16 cellular contexts compared by ENCODE assay signal in the genomic region with DNA sequence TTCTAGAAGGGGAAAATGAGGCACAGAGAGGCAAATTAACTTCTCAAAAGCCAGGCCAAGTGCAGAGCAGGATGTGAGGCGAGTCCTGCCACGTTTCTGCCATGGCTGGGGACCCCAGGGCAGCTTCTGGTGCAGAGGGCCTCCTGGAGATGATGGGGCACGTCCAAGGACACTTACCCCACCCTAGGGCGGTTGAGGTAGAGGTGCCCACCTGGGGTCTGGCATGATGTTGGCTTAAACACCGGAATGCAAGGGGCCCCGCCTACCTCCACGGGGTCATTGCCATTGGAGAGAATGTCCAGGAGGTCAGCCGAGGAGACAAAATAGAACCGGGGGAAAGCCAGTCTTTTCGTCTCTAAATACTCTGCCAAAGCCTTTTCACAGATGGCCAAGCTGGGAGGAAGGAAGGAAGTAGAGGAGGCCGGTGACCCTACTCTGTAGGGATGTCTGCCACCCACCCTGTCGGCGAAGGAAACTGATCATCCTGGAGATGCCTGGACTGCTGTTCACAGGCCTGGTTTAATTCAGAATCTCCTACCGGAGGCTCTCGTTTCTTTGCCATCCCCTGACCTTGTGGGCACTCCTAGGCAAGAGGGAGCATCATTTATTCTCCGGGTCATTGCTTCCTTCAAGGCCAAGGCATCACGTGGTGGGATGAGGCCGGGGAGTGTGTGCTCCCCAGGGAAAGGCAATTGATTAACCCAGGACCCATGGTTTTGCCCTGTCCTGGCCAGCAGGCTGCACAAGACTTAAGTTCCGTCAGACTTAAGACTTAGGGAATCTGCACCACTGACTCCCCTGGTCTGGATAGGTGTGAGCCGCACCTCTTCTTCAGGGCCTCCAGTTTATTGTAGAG.
A peak's percentile ranks its signal among the peaks of the same experiment; 100 is the strongest.
DNase-seq lines count a peak whose midpoint lies in the region; ATAC-seq, FAIRE-seq and TF ChIP-seq lines count a peak whose summit lies in the region.
"Had no signal": no experiment of that assay in that cellular context is flagged by ENCODE, and none has a peak within 500 bp of the region (broad histone marks: within the 10 kb centered on the region; RNA-seq: fewer than 3 reads in every experiment).

No MANE protein-coding gene starts in this region.

- FAIRE-seq in A549 (lab: Jason Lieb, UNC) (peak; percentile 7), kidney (lab: Jason Lieb, UNC) (no peak)
- FAIRE-seq: GM12878, GM18507, H54 had no signal

- H3K27me3 Mint-ChIP-seq in CD8-positive, alpha-beta T cell (ENCODE audit: low read depth), result peaks cover 3% of the 10 kb centered on the region
- H3K27me3 Mint-ChIP-seq: CD4-positive, CD25-positive, alpha-beta regulatory T cell; IgD-negative memory B cell had no signal

- DNase-seq in A549 (ENCODE audit: low read depth in 1 of 2, low spot score in 1 of 2) (no peak), kidney (peak; percentile 62), upper lobe of right lung (peak; percentile 56), NCI-H524 (lab: John Stamatoyannopoulos, UW) (no peak)
- no peak for DNase-seq in CD8-positive, alpha-beta T cell
- DNase-seq: Calu3; CD4-positive, CD25-positive, alpha-beta regulatory T cell; DMS 273 treated with DMSO at 0.1 percent for 48 hours; DMS79; GM23248 had no signal

- no peak overlapping the region for H3K4me3 Mint-ChIP-seq in CD8-positive, alpha-beta T cell
- H3K4me3 Mint-ChIP-seq: CD4-positive, CD25-positive, alpha-beta regulatory T cell; IgD-negative memory B cell had no signal

- TF ChIP-seq EP300 in A549 (IDR thresholded peaks at IDR 0.05), result no peak

- ATAC-seq in A549 (no peak), upper lobe of right lung (no peak)
- no peak for ATAC-seq in CD8-positive, alpha-beta T cell
- ATAC-seq: GM12878, HCT116 had no signal

- no peaks in the 10 kb centered on the region for H3K27me3 ChIP-seq in BLaER1
- H3K27me3 ChIP-seq in upper lobe of right lung, result no peaks in the 10 kb centered on the region
- H3K27me3 ChIP-seq in CD8-positive, alpha-beta T cell (ENCODE audit: insufficient read depth, low read length), result no peaks in the 10 kb centered on the region

- POLR2A ChIA-PET in A549 (lab: Yijun Ruan, JAX), result no interaction called here
- POLR2A ChIA-PET in CD8-positive, alpha-beta T cell (lab: Charles Lee), result no interaction called here

- H3K27ac Mint-ChIP-seq in CD8-positive, alpha-beta T cell, result no peak overlapping the region
- H3K27ac Mint-ChIP-seq: IgD-negative memory B cell had no signal

- no peaks in the 10 kb centered on the region for H3K36me3 ChIP-seq in BLaER1
- H3K36me3 ChIP-seq in kidney (ENCODE audit: control insufficient read depth in 1 of 2, insufficient read depth in 2 of 2, low read length in 2 of 2), result no peaks in the 10 kb centered on the region
- no peaks in the 10 kb centered on the region for H3K36me3 ChIP-seq in upper lobe of right lung
- H3K36me3 ChIP-seq in CD8-positive, alpha-beta T cell (ENCODE audit: insufficient read depth, low read length), result no peaks in the 10 kb centered on the region

- TF ChIP-seq POLR2A in A549 (IDR thresholded peaks at IDR 0.05; ENCODE audit: low read length), result no peak

- peak overlapping the region; percentile 19; the same call in 1 of the 2 replicates for H3K9ac ChIP-seq in BLaER1
- no peak overlapping the region for H3K9ac ChIP-seq in kidney (ENCODE audit: low read length in 2 of 2)
- H3K9ac ChIP-seq: GM23248 had no signal

- H3K4me1 ChIP-seq in A549 (peaks cover 16% of the 10 kb centered on the region), BLaER1 (peaks cover 19% of the 10 kb centered on the region), kidney (ENCODE audit: control insufficient read depth in 1 of 2, insufficient read depth in 1 of 2, low read depth in 1 of 2, low read length in 2 of 2) (no peaks in the 10 kb centered on the region), upper lobe of right lung (no peaks in the 10 kb centered on the region)
- no peaks in the 10 kb centered on the region for H3K4me1 ChIP-seq in CD8-positive, alpha-beta T cell (ENCODE audit: insufficient read depth, low read length)

- WGBS in A549 (ENCODE audit: missing lambda C conversion rate), result 89% methylated on average over 20 of the region's 20 CpGs

- CTCF ChIA-PET in A549 (lab: Yijun Ruan, JAX), result interaction anchor here (0.6 to 3.7 kb wide), 3 partner anchors 10 to 202 kb away, joined by 3 to 12 read pairs (median 11); no protein-coding TSS in a partner anchor
- CTCF ChIA-PET in CD8-positive, alpha-beta T cell (lab: Charles Lee), result no interaction called here

- TF ChIP-seq RAD21 in A549 (conservative IDR thresholded peaks at IDR 0.05 in 1 of 2, IDR thresholded peaks at IDR 0.05 in 1 of 2), result no peak

- H3K4me3 ChIP-seq in A549 (no peak overlapping the region), BLaER1 (no peak overlapping the region), kidney (ENCODE audit: low read length in 2 of 2) (no peak overlapping the region), upper lobe of right lung (no peak overlapping the region)
- H3K4me3 ChIP-seq in CD8-positive, alpha-beta T cell (ENCODE audit: low read depth, low read length), result no peak overlapping the region
- H3K4me3 ChIP-seq: GM12878, GM23248 had no signal

- H3K9me3 Mint-ChIP-seq in CD8-positive, alpha-beta T cell, result no peaks in the 10 kb centered on the region
- H3K9me3 Mint-ChIP-seq: CD4-positive, CD25-positive, alpha-beta regulatory T cell; IgD-negative memory B cell had no signal

- intact Hi-C loops in kidney (cut with DNase I) (no loop called here), upper lobe of right lung (cut with DNase I) (loop anchor here (10.0 kb wide), 1 partner anchor 198 kb away; no protein-coding TSS in a partner anchor)
- intact Hi-C loops in CD8-positive, alpha-beta T cell (cut with DNase I, micrococcal nuclease), result no loop called here

- no peak overlapping the region for H3K4me2 ChIP-seq in A549
- peak overlapping the region; percentile 52 for H3K4me2 ChIP-seq in BLaER1

- no peaks in the 10 kb centered on the region for H3K9me3 ChIP-seq in A549
- no peaks in the 10 kb centered on the region for H3K9me3 ChIP-seq in BLaER1
- H3K9me3 ChIP-seq in kidney (ENCODE audit: control insufficient read depth in 1 of 2, low read length in 2 of 2), result no peaks in the 10 kb centered on the region
- no peaks in the 10 kb centered on the region for H3K9me3 ChIP-seq in upper lobe of right lung
- no peaks in the 10 kb centered on the region for H3K9me3 ChIP-seq in CD8-positive, alpha-beta T cell (ENCODE audit: low read length)

- H4K20me1 ChIP-seq in BLaER1, result no peaks in the 10 kb centered on the region

- H3K27ac ChIP-seq in A549, result peak overlapping the region; percentile 71 to 79; a peak in 4 of 6 replicates
- no peak overlapping the region for H3K27ac ChIP-seq in BLaER1
- no peak overlapping the region for H3K27ac ChIP-seq in kidney (ENCODE audit: low read depth in 2 of 2, low read length in 2 of 2)
- H3K27ac ChIP-seq in upper lobe of right lung, result no peak overlapping the region
- H3K27ac ChIP-seq in CD8-positive, alpha-beta T cell (ENCODE audit: low read depth, low read length), result no peak overlapping the region
- H3K27ac ChIP-seq: GM23248 had no signal

- no peak for TF ChIP-seq CTCF in A549 (IDR thresholded peaks at IDR 0.05)
- no peak for TF ChIP-seq CTCF in kidney (IDR thresholded peaks at IDR 0.05; ENCODE audit: borderline replicate concordance, extremely low read depth, insufficient read depth)
- no peak for TF ChIP-seq CTCF in upper lobe of right lung (IDR thresholded peaks at IDR 0.05)
- no peak for TF ChIP-seq CTCF in CD8-positive, alpha-beta T cell (IDR thresholded peaks at IDR 0.05)

- no peaks in the 10 kb centered on the region for H3K4me1 Mint-ChIP-seq in CD8-positive, alpha-beta T cell (ENCODE audit: low read depth)
- H3K4me1 Mint-ChIP-seq: CD4-positive, CD25-positive, alpha-beta regulatory T cell; IgD-negative memory B cell had no signal

- H3K36me3 Mint-ChIP-seq in CD8-positive, alpha-beta T cell, result no peaks in the 10 kb centered on the region
- H3K36me3 Mint-ChIP-seq: CD4-positive, CD25-positive, alpha-beta regulatory T cell; IgD-negative memory B cell had no signal

TF ChIP-seq in A549, 52 proteins besides CTCF, POLR2A, EP300 and RAD21:
- TF ChIP-seq, protein P1, sequence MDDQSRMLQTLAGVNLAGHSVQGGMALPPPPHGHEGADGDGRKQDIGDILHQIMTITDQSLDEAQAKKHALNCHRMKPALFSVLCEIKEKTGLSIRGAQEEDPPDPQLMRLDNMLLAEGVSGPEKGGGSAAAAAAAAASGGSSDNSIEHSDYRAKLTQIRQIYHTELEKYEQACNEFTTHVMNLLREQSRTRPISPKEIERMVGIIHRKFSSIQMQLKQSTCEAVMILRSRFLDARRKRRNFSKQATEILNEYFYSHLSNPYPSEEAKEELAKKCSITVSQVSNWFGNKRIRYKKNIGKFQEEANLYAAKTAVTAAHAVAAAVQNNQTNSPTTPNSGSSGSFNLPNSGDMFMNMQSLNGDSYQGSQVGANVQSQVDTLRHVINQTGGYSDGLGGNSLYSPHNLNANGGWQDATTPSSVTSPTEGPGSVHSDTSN (IDR thresholded peaks at IDR 0.05), result no peak
- TF ChIP-seq SREBF2 (IDR thresholded peaks at IDR 0.05), result no peak
TF ChIP-seq in A549: peak in this region for 0.

Comparison
In these comparisons a context has a peak if more than half of its experiments do, and no peak if none do; other contexts are left out.
1. DNase-seq: peak in kidney (single experiment) and upper lobe of right lung (single experiment); none in A549 (0 of 2), CD8-positive, alpha-beta T cell (0 of 7) and NCI-H524 (0 of 2).
2. H3K27ac ChIP-seq: peak in A549 (2 of 2); none in BLaER1 (single experiment), kidney (0 of 2), upper lobe of right lung (single experiment) and CD8-positive, alpha-beta T cell (single experiment).